In genomic region chr3:66196633-66197032, GRCh38 we compare ENCODE assay signal across 14 cellular contexts. TPM values are rescaled to one million over a fixed set of nuclear protein-coding genes. Genes with fewer than 3 reads are reported as not detected.
A peak's percentile ranks its signal among the peaks of the same experiment; 100 is the strongest.
DNase-seq lines count a peak whose midpoint lies in the region; ATAC-seq and TF ChIP-seq lines count a peak whose summit lies in the region.
"Had no signal": no experiment of that assay in that cellular context is flagged by ENCODE, and none has a peak within 500 bp of the region (broad histone marks: within the 10 kb centered on the region; RNA-seq: fewer than 3 reads in every experiment).

No MANE protein-coding gene starts in this region.

- H3K27me3 ChIP-seq in BJ (ENCODE audit: control insufficient read depth, insufficient read depth, low read length) = no peaks in the 10 kb centered on the region; the same call in none of the 2 replicates
- peaks cover 5% of the 10 kb centered on the region for H3K27me3 ChIP-seq in IMR-90 (ENCODE audit: control insufficient read depth, insufficient read depth, low read length)
- H3K27me3 ChIP-seq in neural cell (ENCODE audit: insufficient read depth, low read depth, low read length) = no peaks in the 10 kb centered on the region

- H3K36me3 ChIP-seq in BJ (ENCODE audit: control insufficient read depth, insufficient read depth, low read length) (no peaks in the 10 kb centered on the region), IMR-90 (ENCODE audit: control insufficient read depth, insufficient read depth, low read length) (no peaks in the 10 kb centered on the region), neural cell (ENCODE audit: insufficient read depth, low read length) (no peaks in the 10 kb centered on the region)
- H3K36me3 ChIP-seq: SJSA1 had no signal

- H3K4me3 Mint-ChIP-seq in WTC11 = no peak overlapping the region
- H3K4me3 Mint-ChIP-seq: activated T-helper 1 cell treated with anti-CD3 and anti-CD28 coated beads, Interleukin-12 subunit alpha, Interleukin-12 subunit beta, Interleukin-2, Interleukin-4 antibody, amounts not matched to agents 30 ng/mL and 10 ng/mL and 1 ng/mL, durations not matched to agents 14 hours and 24 hours and 36 hours; nephron progenitor cell; stimulated activated naive B cell treated with anti-CD40 and anti-IgM and Interleukin-4, amounts not matched to agents 10 μg/mL and 1 μg/mL and 100 μg/mL, for 72 hours had no signal

- H4K5ac ChIP-seq in IMR-90 (ENCODE audit: low read depth, low read length) = no peak overlapping the region

- TF ChIP-seq CTCF in BJ (IDR thresholded peaks at IDR 0.05; ENCODE audit: insufficient read depth, low read depth, low read length) = 0 out of 2 replicates have a peak, but pooled peaks have one; percentile 6
- peak; percentile 56 for TF ChIP-seq CTCF in IMR-90 (conservative IDR thresholded peaks at IDR 0.05; ENCODE audit: low read depth, low read length)
- peak; percentile 25 for TF ChIP-seq CTCF in cardiac fibroblast (IDR thresholded peaks at IDR 0.05; ENCODE audit: low read depth, low read length)
- TF ChIP-seq CTCF in neural cell (IDR thresholded peaks at IDR 0.05; ENCODE audit: poor library complexity, severe bottlenecking) = no peak
- TF ChIP-seq CTCF in WTC11 (IDR thresholded peaks at IDR 0.05) = no peak

- peaks cover 4% of the 10 kb centered on the region; the same call in 1 of the 2 replicates for H3K4me1 Mint-ChIP-seq in WTC11
- H3K4me1 Mint-ChIP-seq: nephron progenitor cell; stimulated activated naive B cell treated with anti-CD40 and anti-IgM and Interleukin-4, amounts not matched to agents 10 μg/mL and 1 μg/mL and 100 μg/mL, for 72 hours had no signal

- H3K9me3 ChIP-seq in IMR-90 (ENCODE audit: control insufficient read depth, insufficient read depth, low read length) (no peaks in the 10 kb centered on the region), neural cell (ENCODE audit: low read length) (no peaks in the 10 kb centered on the region)
- H3K9me3 ChIP-seq: SJSA1 had no signal

- BruUV-seq in IMR-90 (replicated peaks; lab: Mats Ljungman, UMichigan) = no TSS peak

- no peak overlapping the region for H3K27ac Mint-ChIP-seq in WTC11
- H3K27ac Mint-ChIP-seq: activated T-helper 1 cell treated with anti-CD3 and anti-CD28 coated beads, Interleukin-12 subunit alpha, Interleukin-12 subunit beta, Interleukin-2, Interleukin-4 antibody, amounts not matched to agents 30 ng/mL and 10 ng/mL and 1 ng/mL, durations not matched to agents 14 hours and 24 hours and 36 hours; nephron progenitor cell; stimulated activated naive B cell treated with anti-CD40 and anti-IgM and Interleukin-4, amounts not matched to agents 10 μg/mL and 1 μg/mL and 100 μg/mL, for 72 hours had no signal

- dilution Hi-C loops in IMR-90 (cut with HindIII; ENCODE audit: low sequenced_read_pairs, unreplicated experiment) = no loop called here

- no peak overlapping the region for H2BK20ac ChIP-seq in IMR-90 (ENCODE audit: low read depth, low read length)

- H4K8ac ChIP-seq in IMR-90 (ENCODE audit: low read depth in 2 of 2, low read length in 2 of 2) = no peak overlapping the region

- H3K4me1 ChIP-seq in IMR-90 (ENCODE audit: control insufficient read depth, insufficient read depth, low read length) = no peaks in the 10 kb centered on the region
- H3K4me1 ChIP-seq: SJSA1 had no signal

- H3K4me3 ChIP-seq in BJ (ENCODE audit: low read depth, low read length) = no peak overlapping the region
- H3K4me3 ChIP-seq in IMR-90 (ENCODE audit: insufficient read depth, low read depth, low read length) = no peak overlapping the region
- H3K4me3 ChIP-seq in cardiac fibroblast (replicated peaks in 1 of 2; ENCODE audit: low read depth in 2 of 2, low read length in 2 of 2) = no peak overlapping the region
- no peak overlapping the region for H3K4me3 ChIP-seq in neural cell (ENCODE audit: low read length)
- H3K4me3 ChIP-seq: SJSA1 had no signal

- H2BK15ac ChIP-seq in IMR-90 (ENCODE audit: low read depth, low read length) = no peak overlapping the region

- TF ChIP-seq POLR2A in IMR-90 (IDR thresholded peaks at IDR 0.05; ENCODE audit: low read depth, low read length) = no peak

- no peak for TF ChIP-seq EP300 in neural cell (conservative IDR thresholded peaks at IDR 0.05; ENCODE audit: poor library complexity, severe bottlenecking)

- no peaks in the 10 kb centered on the region for H3K79me1 ChIP-seq in IMR-90 (ENCODE audit: low read depth in 1 of 2, low read length in 2 of 2)

- in situ Hi-C loops in IMR-90 (cut with MboI; ENCODE audit: low sequenced_read_pairs) = loop anchor here (5.0 to 25.0 kb wide), 4 partner anchors 409 to 1659 kb away; no protein-coding TSS in a partner anchor

- H3K14ac ChIP-seq in IMR-90 (replicated peaks; ENCODE audit: low read depth, low read length) = no peak overlapping the region

- intact Hi-C loops in IMR-90 (cut with micrococcal nuclease) (loop anchor here (1.0 kb wide), 2 partner anchors 411 to 757 kb away; no protein-coding TSS in a partner anchor), sciatic nerve (cut with DNase I) (no loop called here)

- H3K4me2 ChIP-seq in IMR-90 (ENCODE audit: low read depth, low read length) (no peak overlapping the region), neural cell (ENCODE audit: low read length) (no peak overlapping the region)

- H3K9ac ChIP-seq in IMR-90 (ENCODE audit: low read depth, low read length) (no peak overlapping the region), neural cell (ENCODE audit: low read length) (no peak overlapping the region)

- no peak overlapping the region for H2BK5ac ChIP-seq in IMR-90 (ENCODE audit: low read depth, low read length, poor library complexity, severe bottlenecking)

- ATAC-seq in IMR-90 (ENCODE audit: low read depth) (no peak), WTC11 (no peak), sciatic nerve (no peak)
- ATAC-seq: stimulated activated naive B cell treated with anti-CD40 and anti-IgM and Interleukin-4, amounts not matched to agents 10 μg/mL and 1 μg/mL and 100 μg/mL, for 72 hours had no signal

- H3K9me3 Mint-ChIP-seq in WTC11 = no peaks in the 10 kb centered on the region
- H3K9me3 Mint-ChIP-seq: activated T-helper 1 cell treated with anti-CD3 and anti-CD28 coated beads, Interleukin-12 subunit alpha, Interleukin-12 subunit beta, Interleukin-2, Interleukin-4 antibody, amounts not matched to agents 30 ng/mL and 10 ng/mL and 1 ng/mL, durations not matched to agents 14 hours and 24 hours and 36 hours; nephron progenitor cell; stimulated activated naive B cell treated with anti-CD40 and anti-IgM and Interleukin-4, amounts not matched to agents 10 μg/mL and 1 μg/mL and 100 μg/mL, for 72 hours had no signal

- H3K18ac ChIP-seq in IMR-90 (ENCODE audit: low read depth, low read length) = no peak overlapping the region

- H3K4ac ChIP-seq in IMR-90 (ENCODE audit: low read depth, low read length) = no peak overlapping the region

- H2AFZ ChIP-seq in IMR-90 (replicated peaks; ENCODE audit: low read length, poor library complexity) (no peak overlapping the region), neural cell (ENCODE audit: low read depth, low read length) (no peak overlapping the region)

- no peak overlapping the region for H3K56ac ChIP-seq in IMR-90 (ENCODE audit: extremely low read depth, insufficient read depth, low read length)

- H3K23ac ChIP-seq in IMR-90 (ENCODE audit: low read depth, low read length) = no peak overlapping the region

- no peaks in the 10 kb centered on the region for H3K79me2 ChIP-seq in neural cell (replicated peaks; ENCODE audit: insufficient read depth, low read length)

- POLR2A ChIA-PET in BJ (lab: Charles Lee) = no interaction called here
- POLR2A ChIA-PET in IMR-90 (lab: Charles Lee; ENCODE audit: unreplicated experiment) = no interaction called here
- POLR2A ChIA-PET in WTC11 (lab: Charles Lee) = no interaction called here

- DNase-seq in BJ (ENCODE audit: low read depth) = no peak
- peak; percentile 10 for DNase-seq in IMR-90
- DNase-seq in cardiac fibroblast (ENCODE audit: low read depth in 2 of 2) = peak in 1 of 2 donors; percentile 19
- no peak for DNase-seq in WTC11 (ENCODE audit: low spot score)
- no peak for DNase-seq in NK-92 treated with Interleukin-12 subunit alpha and Interleukin-12 subunit beta, amount 100 ng/mL, for 24 hours (lab: John Stamatoyannopoulos, UW)
- DNase-seq in sciatic nerve (ENCODE audit: low spot score) = no peak
- DNase-seq: foreskin melanocyte; KBM-7; nephron progenitor cell; stimulated activated CD4-positive, alpha-beta T cell treated with anti-CD3 and anti-CD28 coated beads, Interleukin-2, amount 100 ng/mL, for 24 hours; stimulated activated naive B cell treated with anti-CD40 and anti-IgM and Interleukin-4, amounts not matched to agents 10 μg/mL and 1 μg/mL and 100 μg/mL, for 72 hours had no signal

- CTCF ChIA-PET in BJ (lab: Yijun Ruan, JAX) (interaction anchor here (0.7 to 2.6 kb wide), 6 partner anchors 22 to 857 kb away, joined by 3 to 8 read pairs (median 4); no protein-coding TSS in a partner anchor), IMR-90 (lab: Yijun Ruan, JAX) (interaction anchor here (0.9 to 1.6 kb wide), 2 partner anchors 275 to 446 kb away, joined by 3 to 4 read pairs; no protein-coding TSS in a partner anchor), WTC11 (lab: Charles Lee) (no interaction called here)

- H3F3A ChIP-seq in neural cell (ENCODE audit: insufficient read depth, low read length, poor library complexity, severe bottlenecking) = no peaks in the 10 kb centered on the region

- no peaks in the 10 kb centered on the region for H3K36me3 Mint-ChIP-seq in WTC11
- H3K36me3 Mint-ChIP-seq: stimulated activated naive B cell treated with anti-CD40 and anti-IgM and Interleukin-4, amounts not matched to agents 10 μg/mL and 1 μg/mL and 100 μg/mL, for 72 hours had no signal

- H4K91ac ChIP-seq in IMR-90 (ENCODE audit: insufficient read depth, low read depth, low read length) = no peak overlapping the region

- H3K9me1 ChIP-seq in IMR-90 (ENCODE audit: insufficient read depth, low read length) = peaks cover 14% of the 10 kb centered on the region

- H4K20me1 ChIP-seq in IMR-90 (ENCODE audit: insufficient read depth, low read length) (no peaks in the 10 kb centered on the region), neural cell (ENCODE audit: insufficient read depth) (no peaks in the 10 kb centered on the region)

- H3K27ac ChIP-seq in IMR-90 (ENCODE audit: insufficient read depth, low read length) (no peak overlapping the region), neural cell (ENCODE audit: low read length) (no peak overlapping the region)
- H3K27ac ChIP-seq: SJSA1 had no signal

- TF ChIP-seq RAD21 in IMR-90 (IDR thresholded peaks at IDR 0.05; ENCODE audit: low read length) (peak; percentile 63), neural cell (conservative IDR thresholded peaks at IDR 0.05) (peak; percentile 53)

- H3K27me3 Mint-ChIP-seq in WTC11 (ENCODE audit: low read depth) = no peaks in the 10 kb centered on the region; the same call in 1 of the 2 replicates

- no peak overlapping the region for H2AK5ac ChIP-seq in IMR-90 (ENCODE audit: low read depth, low read length)

- no peaks in the 10 kb centered on the region for H3K9me2 ChIP-seq in neural cell (ENCODE audit: insufficient read depth, low read length)

- H2AK9ac ChIP-seq in IMR-90 (replicated peaks; ENCODE audit: low read depth, low read length, poor library complexity) = no peak overlapping the region

- no peak overlapping the region for H2BK120ac ChIP-seq in IMR-90 (ENCODE audit: low read depth, low read length)

RNA-seq across cellular contexts. Expression of gene SLC25A26, which starts 24.2 kb away (rescaled TPM):
- polyA plus RNA-seq in BJ (2011; rRNA removed) (29.5 and 34.3 TPM in 2 replicates), IMR-90 (2012; rRNA removed) (8.5 and 10.9 TPM in 2 replicates), neural cell (21.0 and 30.7 TPM in 2 replicates)
- polyA minus RNA-seq in BJ (2011; rRNA and poly(A)+ RNA removed) = 10.6 and 11.6 TPM in 2 replicates
- total RNA-seq in IMR-90 (2012; rRNA removed) (12.7 and 17.5 TPM in 2 replicates), WTC11 (2021) (29.1 to 31.0 TPM (median 30.2 TPM) in 3 replicates), sciatic nerve (16.4 TPM)
- 5.6 and 13.2 TPM in 2 replicates for polyA plus RNA-seq in IMR-90 (2012; cell fraction: cytosol; rRNA removed)
- polyA plus RNA-seq in IMR-90 (2012; cell fraction: nucleus; rRNA removed; ENCODE audit: low replicate concordance) = 3.1 and 7.2 TPM in 2 replicates
- 10.9 and 14.1 TPM in 2 replicates for polyA minus RNA-seq in neural cell

Comparison
In these comparisons a context has a peak if more than half of its experiments do, and no peak if none do; other contexts are left out.
1. CTCF ChIP-seq: peak in BJ (single experiment), IMR-90 (single experiment) and cardiac fibroblast (single experiment); none in neural cell (single experiment) and WTC11 (single experiment).